18 cellular contexts compared by ENCODE assay signal in the genomic region with DNA sequence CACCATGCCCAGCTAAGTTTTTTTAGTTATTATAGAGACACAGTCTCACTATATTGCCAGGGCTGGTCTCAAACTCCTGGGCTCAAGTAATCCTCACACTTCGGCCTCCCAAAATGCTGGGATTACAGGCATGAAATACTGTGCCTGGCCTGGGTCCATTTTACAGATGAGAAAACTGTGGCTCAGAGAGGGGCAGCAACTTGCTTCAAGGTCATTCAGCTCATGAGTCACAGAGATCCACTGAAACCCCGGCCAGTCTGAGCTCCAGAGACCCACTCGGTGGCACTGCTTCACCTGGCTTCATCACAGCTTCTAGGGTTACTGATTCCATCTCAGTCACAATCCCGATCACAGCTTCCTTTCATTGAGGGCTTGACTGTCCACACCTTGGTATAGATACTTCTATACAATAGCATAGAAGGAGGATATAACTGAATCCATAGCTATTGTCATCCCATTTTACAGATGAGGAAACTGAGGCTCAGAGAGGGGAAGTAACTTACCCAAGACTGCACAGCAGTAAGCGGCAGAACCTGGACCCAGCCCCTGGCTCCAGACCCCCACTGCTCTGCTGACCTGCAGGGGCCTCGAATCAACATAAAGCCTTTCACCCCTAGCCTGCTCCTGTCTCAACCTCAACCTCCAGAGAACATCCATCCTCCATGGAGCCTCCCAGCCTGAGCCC. TPM values are rescaled to one million over a fixed set of nuclear protein-coding genes. Genes with fewer than 3 reads are reported as not detected.
A peak's percentile ranks its signal among the peaks of the same experiment; 100 is the strongest.
DNase-seq lines count a peak whose midpoint lies in the region; ATAC-seq, FAIRE-seq and TF ChIP-seq lines count a peak whose summit lies in the region.
"Had no signal": no experiment of that assay in that cellular context is flagged by ENCODE, and none has a peak within 500 bp of the region (broad histone marks: within the 10 kb centered on the region; RNA-seq: fewer than 3 reads in every experiment).

No MANE protein-coding gene starts in this region.

- H3K23me2 ChIP-seq in H1 (ENCODE audit: low read depth, low read length) = peaks cover 3% of the 10 kb centered on the region; the same call in 1 of the 2 replicates

- H3K79me1 ChIP-seq in IMR-90 (ENCODE audit: low read depth in 1 of 2, low read length in 2 of 2) (peaks cover 0 to 4% of the 10 kb centered on the region in 2 experiments; a peak in 2 of 4 replicates), H1 (ENCODE audit: low read depth, low read length) (no peaks in the 10 kb centered on the region)

- H3K4me2 ChIP-seq in IMR-90 (ENCODE audit: low read depth, low read length) (no peak overlapping the region), H1 (ENCODE audit: insufficient read depth in 1 of 2, low read depth in 2 of 2, low read length in 2 of 2) (no peak overlapping the region)

- H3K9me1 ChIP-seq in IMR-90 (ENCODE audit: insufficient read depth, low read length) = peaks cover 9% of the 10 kb centered on the region

- intact Hi-C loops in activated CD4-positive, alpha-beta T cell treated with anti-CD3 and anti-CD28 coated beads for 36 hours (cut with DNase I, micrococcal nuclease) = no loop called here
- intact Hi-C loops in IMR-90 (cut with micrococcal nuclease) = no loop called here

- H3K23ac ChIP-seq in IMR-90 (ENCODE audit: low read depth, low read length) = no peak overlapping the region
- no peak overlapping the region for H3K23ac ChIP-seq in H1 (ENCODE audit: insufficient read length)

- H2BK15ac ChIP-seq in IMR-90 (ENCODE audit: low read depth, low read length) (no peak overlapping the region), H1 (ENCODE audit: low read length) (no peak overlapping the region)

- POLR2A ChIA-PET in activated CD4-positive, alpha-beta T cell treated with anti-CD3 and anti-CD28 coated beads, Interleukin-2, amount 10 ng/mL, durations not matched to agents 7 days and 5 days (lab: Charles Lee) = no interaction called here
- POLR2A ChIA-PET in activated CD4-positive, alpha-beta T cell treated with anti-CD3 and anti-CD28 coated beads for 36 hours (lab: Charles Lee) = interaction anchor here (0.9 to 1.0 kb wide), 2 partner anchors 16 to 210 kb away, joined by 3 to 8 read pairs; no protein-coding TSS in a partner anchor
- POLR2A ChIA-PET in IMR-90 (lab: Charles Lee; ENCODE audit: unreplicated experiment) = no interaction called here
- POLR2A ChIA-PET in H1 (lab: Charles Lee; ENCODE audit: partially characterized antibody) = interaction anchor here (1.4 kb wide), 1 partner anchor 9 kb away, joined by 4 read pairs; no protein-coding TSS in a partner anchor

- ATAC-seq in activated CD4-positive, alpha-beta T cell treated with anti-CD3 and anti-CD28 coated beads for 36 hours = no peak
- no peak for ATAC-seq in IMR-90 (ENCODE audit: low read depth)
- no peak for ATAC-seq in stimulated activated effector memory CD8-positive, alpha-beta T cell treated with anti-CD3 and anti-CD28 coated beads, Interleukin-12 subunit alpha, Interleukin-12 subunit beta, amount 100 ng/mL, for 72 hours
- ATAC-seq: Right ventricle myocardium inferior had no signal

- H2AK5ac ChIP-seq in IMR-90 (ENCODE audit: low read depth, low read length) = peak overlapping the region; percentile 8; the same call in 1 of the 2 replicates
- H2AK5ac ChIP-seq in H1 (ENCODE audit: low read depth, low read length) = peak overlapping the region; percentile 24; the same call in 1 of the 2 replicates

- 90% methylated on average over 3 of the region's 6 CpGs; no CpG with 5 or more reads in 1 of the 2 experiments for WGBS in IMR-90 (ENCODE audit: extremely low coverage in 2 of 2, insufficient read length in 1 of 2), 2 experiments
- WGBS in H1 (ENCODE audit: extremely low coverage in 1 of 2, insufficient coverage in 1 of 2, insufficient read length in 1 of 2, insufficient replicate concordance in 2 of 2, low coverage in 1 of 2, low lambda C conversion rate in 2 of 2, missing lambda C conversion rate in 1 of 2), 2 experiments = 89% methylated on average over 6 of the region's 6 CpGs; no CpG with 5 or more reads in 1 of the 2 experiments

- H3K27ac ChIP-seq in IMR-90 (ENCODE audit: insufficient read depth, low read length) (no peak overlapping the region), H1 (ENCODE audit: low read depth, low read length) (no peak overlapping the region), substantia nigra (ENCODE audit: low read depth, low read length, poor library complexity, severe bottlenecking) (no peak overlapping the region)
- H3K27ac ChIP-seq: 22Rv1, KMS-11 had no signal

- CTCF ChIA-PET in activated CD4-positive, alpha-beta T cell treated with anti-CD3 and anti-CD28 coated beads, Interleukin-2, amount 10 ng/mL, durations not matched to agents 7 days and 5 days (lab: Charles Lee) = interaction anchor here (0.7 to 2.0 kb wide), 10 partner anchors 12 to 189 kb away, joined by 3 to 5 read pairs (median 4); a partner anchor contains a TSS
- CTCF ChIA-PET in activated CD4-positive, alpha-beta T cell treated with anti-CD3 and anti-CD28 coated beads for 36 hours (lab: Charles Lee) = interaction anchor here (0.6 to 2.6 kb wide), 7 partner anchors 17 to 724 kb away, joined by 3 to 11 read pairs (median 4); no protein-coding TSS in a partner anchor
- CTCF ChIA-PET in IMR-90 (lab: Yijun Ruan, JAX) = no interaction called here
- CTCF ChIA-PET in H1 (lab: Charles Lee; ENCODE audit: partially characterized antibody) = interaction anchor here (0.8 to 1.7 kb wide), 6 partner anchors 9 to 87 kb away, joined by 3 to 7 read pairs (median 3); no protein-coding TSS in a partner anchor

- no peak for TF ChIP-seq CTCF in IMR-90 (conservative IDR thresholded peaks at IDR 0.05; ENCODE audit: low read depth, low read length)
- no peak for TF ChIP-seq CTCF in H1 (IDR thresholded peaks at IDR 0.05; ENCODE audit: control extremely low read depth in 1 of 3, insufficient read depth in 1 of 3, low read depth in 1 of 3, low read length in 3 of 3)

- no peaks in the 10 kb centered on the region for H3K36me3 Mint-ChIP-seq in activated CD4-positive, alpha-beta T cell treated with anti-CD3 and anti-CD28 coated beads, Interleukin-2, amount 10 ng/mL, durations not matched to agents 7 days and 5 days (ENCODE audit: low read depth)
- no peaks in the 10 kb centered on the region for H3K36me3 Mint-ChIP-seq in activated CD4-positive, alpha-beta T cell treated with anti-CD3 and anti-CD28 coated beads for 36 hours (ENCODE audit: low read depth)
- no peaks in the 10 kb centered on the region for H3K36me3 Mint-ChIP-seq in stimulated activated effector memory CD8-positive, alpha-beta T cell treated with anti-CD3 and anti-CD28 coated beads, Interleukin-12 subunit alpha, Interleukin-12 subunit beta, amount 100 ng/mL, for 72 hours

- H3K4me1 ChIP-seq in IMR-90 (ENCODE audit: control insufficient read depth, insufficient read depth, low read length) = peaks cover 10% of the 10 kb centered on the region
- H3K4me1 ChIP-seq in H1 (replicated peaks in 1 of 4; ENCODE audit: control insufficient read depth in 3 of 4, insufficient read depth in 4 of 4, low read length in 3 of 4) = peaks cover 0 to 24% (median 9%) of the 10 kb centered on the region in 4 experiments; a peak in 5 of 7 replicates
- H3K4me1 ChIP-seq: BE2C had no signal

- H3K56ac ChIP-seq in IMR-90 (ENCODE audit: extremely low read depth, insufficient read depth, low read length) = no peak overlapping the region
- no peak overlapping the region for H3K56ac ChIP-seq in H1 (replicated peaks; ENCODE audit: insufficient read length, low read depth, low read length)

- H3K18ac ChIP-seq in IMR-90 (ENCODE audit: low read depth, low read length) (no peak overlapping the region), H1 (ENCODE audit: extremely low read depth, low read length) (no peak overlapping the region)

- H2BK12ac ChIP-seq in H1 (ENCODE audit: low read depth, low read length) = no peak overlapping the region; the same call in 1 of the 2 replicates

- H2AK9ac ChIP-seq in IMR-90 (replicated peaks; ENCODE audit: low read depth, low read length, poor library complexity) = no peak overlapping the region

- H2AFZ ChIP-seq in IMR-90 (replicated peaks; ENCODE audit: low read length, poor library complexity) (no peak overlapping the region), H1 (ENCODE audit: low read length) (no peak overlapping the region)

- TF ChIP-seq POLR2A in IMR-90 (IDR thresholded peaks at IDR 0.05; ENCODE audit: low read depth, low read length) (no peak), H1 (IDR thresholded peaks at IDR 0.05; ENCODE audit: control extremely low read depth in 1 of 2, low read depth in 2 of 2, low read length in 2 of 2) (no peak)

- H2BK120ac ChIP-seq in IMR-90 (ENCODE audit: low read depth, low read length) (peak overlapping the region; percentile 35; the same call in 1 of the 2 replicates), H1 (replicated peaks; ENCODE audit: low read depth, low read length) (no peak overlapping the region)

- H3K36me3 ChIP-seq in IMR-90 (ENCODE audit: control insufficient read depth, insufficient read depth, low read length) (no peaks in the 10 kb centered on the region), H1 (ENCODE audit: control insufficient read depth in 2 of 4, insufficient read depth in 4 of 4, low read length in 3 of 4) (no peaks in the 10 kb centered on the region)
- H3K36me3 ChIP-seq: BE2C had no signal

- no peak overlapping the region; a peak in 1 of 4 replicates for H4K8ac ChIP-seq in IMR-90 (ENCODE audit: low read depth in 2 of 2, low read length in 2 of 2)
- H4K8ac ChIP-seq in H1 (ENCODE audit: extremely low read depth, insufficient read depth, low read length) = peak overlapping the region; percentile 42; the same call in 1 of the 2 replicates

- in situ Hi-C loops in IMR-90 (cut with MboI; ENCODE audit: low sequenced_read_pairs) = no loop called here

- TF ChIP-seq EP300 in H1 (IDR thresholded peaks at IDR 0.05; ENCODE audit: borderline replicate concordance in 1 of 2, low read depth in 2 of 2, low read length in 2 of 2) = no peak

- H3K4ac ChIP-seq in IMR-90 (ENCODE audit: low read depth, low read length) (no peak overlapping the region; the same call in 1 of the 2 replicates), H1 (replicated peaks; ENCODE audit: insufficient read length, low read depth, low read length) (no peak overlapping the region)

- H4K91ac ChIP-seq in IMR-90 (ENCODE audit: insufficient read depth, low read depth, low read length) = 0 out of 2 replicates have a peak overlapping the region, but pooled peaks have one; percentile 61
- H4K91ac ChIP-seq in H1 (replicated peaks; ENCODE audit: insufficient read length, low read length) = no peak overlapping the region

- no peak for DNase-seq in activated CD4-positive, alpha-beta T cell treated with anti-CD3 and anti-CD28 coated beads, Interleukin-2, amount 10 ng/mL, durations not matched to agents 7 days and 5 days
- no peak for DNase-seq in activated CD4-positive, alpha-beta T cell treated with anti-CD3 and anti-CD28 coated beads for 36 hours
- DNase-seq in IMR-90 = no peak
- no peak for DNase-seq in H1 (ENCODE audit: low read depth in 1 of 2, low spot score in 2 of 2)
- DNase-seq in stimulated activated effector memory CD8-positive, alpha-beta T cell treated with anti-CD3 and anti-CD28 coated beads, Interleukin-12 subunit alpha, Interleukin-12 subunit beta, amount 100 ng/mL, for 72 hours (ENCODE audit: low spot score in 2 of 2) = no peak
- DNase-seq in substantia nigra (lab: John Stamatoyannopoulos, UW) = no peak
- no peak for DNase-seq in HT-29 (ENCODE audit: low spot score)
- DNase-seq in stimulated activated CD4-positive, alpha-beta T cell treated with anti-CD3 and anti-CD28 coated beads, Interleukin-15, amount 100 ng/mL, for 24 hours = no peak
- DNase-seq: BE2C, DND-41, GOT3, NCI-H1092 treated with DMSO at 0.1 percent for 48 hours, NCI-H2227 treated with DMSO at 0.1 percent for 48 hours, NCI-H524 treated with DMSO at 0.1 percent for 48 hours had no signal

- H3K9me3 ChIP-seq in IMR-90 (ENCODE audit: control insufficient read depth, insufficient read depth, low read length) (no peaks in the 10 kb centered on the region), H1 (ENCODE audit: insufficient read depth in 2 of 2, low read depth in 1 of 2, low read length in 1 of 2) (no peaks in the 10 kb centered on the region)
- H3K9me3 ChIP-seq: BE2C had no signal

- H3K4me3 ChIP-seq in IMR-90 (ENCODE audit: insufficient read depth, low read depth, low read length) (no peak overlapping the region), H1 (ENCODE audit: extremely low read depth in 1 of 4, insufficient read depth in 2 of 4, low read depth in 3 of 4, low read length in 4 of 4) (no peak overlapping the region)

- H2BK5ac ChIP-seq in IMR-90 (ENCODE audit: low read depth, low read length, poor library complexity, severe bottlenecking) (no peak overlapping the region), H1 (ENCODE audit: low read depth, low read length) (no peak overlapping the region)

- H3K27ac Mint-ChIP-seq in activated CD4-positive, alpha-beta T cell treated with anti-CD3 and anti-CD28 coated beads, Interleukin-2, amount 10 ng/mL, durations not matched to agents 7 days and 5 days = peak overlapping the region; percentile 65
- H3K27ac Mint-ChIP-seq in activated CD4-positive, alpha-beta T cell treated with anti-CD3 and anti-CD28 coated beads for 36 hours = no peak overlapping the region
- peak overlapping the region; percentile 87 for H3K27ac Mint-ChIP-seq in stimulated activated effector memory CD8-positive, alpha-beta T cell treated with anti-CD3 and anti-CD28 coated beads, Interleukin-12 subunit alpha, Interleukin-12 subunit beta, amount 100 ng/mL, for 72 hours

- H3K4me3 Mint-ChIP-seq in activated CD4-positive, alpha-beta T cell treated with anti-CD3 and anti-CD28 coated beads, Interleukin-2, amount 10 ng/mL, durations not matched to agents 7 days and 5 days = no peak overlapping the region
- no peak overlapping the region for H3K4me3 Mint-ChIP-seq in activated CD4-positive, alpha-beta T cell treated with anti-CD3 and anti-CD28 coated beads for 36 hours
- no peak overlapping the region for H3K4me3 Mint-ChIP-seq in stimulated activated effector memory CD8-positive, alpha-beta T cell treated with anti-CD3 and anti-CD28 coated beads, Interleukin-12 subunit alpha, Interleukin-12 subunit beta, amount 100 ng/mL, for 72 hours

- no peak overlapping the region for H4K5ac ChIP-seq in IMR-90 (ENCODE audit: low read depth, low read length)
- no peak overlapping the region for H4K5ac ChIP-seq in H1 (ENCODE audit: insufficient read length, low read depth, low read length)

- no peaks in the 10 kb centered on the region; the same call in 1 of the 2 replicates for H3K27me3 ChIP-seq in IMR-90 (ENCODE audit: control insufficient read depth, insufficient read depth, low read length)
- H3K27me3 ChIP-seq in H1 (replicated peaks in 1 of 4; ENCODE audit: control insufficient read depth in 3 of 4, extremely low read depth in 1 of 4, insufficient read depth in 3 of 4, low read length in 3 of 4) = peaks cover 0 to 2% (median 1%) of the 10 kb centered on the region in 4 experiments; a peak in 3 of 7 replicates
- H3K27me3 ChIP-seq: BE2C had no signal

- FAIRE-seq in H1 (lab: Jason Lieb, UNC) = no peak
- FAIRE-seq: G401.6 had no signal

- no TSS peak for BruUV-seq in IMR-90 (replicated peaks; lab: Mats Ljungman, UMichigan)

- peaks cover 3% of the 10 kb centered on the region for H3K4me1 Mint-ChIP-seq in activated CD4-positive, alpha-beta T cell treated with anti-CD3 and anti-CD28 coated beads, Interleukin-2, amount 10 ng/mL, durations not matched to agents 7 days and 5 days
- peaks cover 47% of the 10 kb centered on the region for H3K4me1 Mint-ChIP-seq in activated CD4-positive, alpha-beta T cell treated with anti-CD3 and anti-CD28 coated beads for 36 hours
- H3K4me1 Mint-ChIP-seq in stimulated activated effector memory CD8-positive, alpha-beta T cell treated with anti-CD3 and anti-CD28 coated beads, Interleukin-12 subunit alpha, Interleukin-12 subunit beta, amount 100 ng/mL, for 72 hours = peaks cover 25% of the 10 kb centered on the region

- peak overlapping the region; percentile 23 for H2BK20ac ChIP-seq in IMR-90 (ENCODE audit: low read depth, low read length)
- no peak overlapping the region for H2BK20ac ChIP-seq in H1 (ENCODE audit: low read length)

- H3K14ac ChIP-seq in IMR-90 (replicated peaks; ENCODE audit: low read depth, low read length) (no peak overlapping the region), H1 (ENCODE audit: insufficient read length) (no peak overlapping the region)

- no peaks in the 10 kb centered on the region for H4K20me1 ChIP-seq in IMR-90 (ENCODE audit: insufficient read depth, low read length)
- H4K20me1 ChIP-seq in H1 (replicated peaks in 1 of 2; ENCODE audit: control insufficient read depth in 1 of 2, insufficient read depth in 2 of 2, low read length in 2 of 2) = no peaks in the 10 kb centered on the region

- H3K79me2 ChIP-seq in H1 (ENCODE audit: control insufficient read depth in 1 of 2, insufficient read depth in 2 of 2, low read length in 2 of 2) = no peaks in the 10 kb centered on the region

- dilution Hi-C loops in IMR-90 (cut with HindIII; ENCODE audit: low sequenced_read_pairs, unreplicated experiment) = no loop called here

- H3K27me3 Mint-ChIP-seq in activated CD4-positive, alpha-beta T cell treated with anti-CD3 and anti-CD28 coated beads, Interleukin-2, amount 10 ng/mL, durations not matched to agents 7 days and 5 days = no peaks in the 10 kb centered on the region
- no peaks in the 10 kb centered on the region for H3K27me3 Mint-ChIP-seq in activated CD4-positive, alpha-beta T cell treated with anti-CD3 and anti-CD28 coated beads for 36 hours

- no peak overlapping the region for H3K9ac ChIP-seq in IMR-90 (ENCODE audit: low read depth, low read length)
- H3K9ac ChIP-seq in H1 (replicated peaks in 1 of 4; ENCODE audit: extremely low read depth in 1 of 4, low read depth in 3 of 4, low read length in 3 of 4) = no peak overlapping the region
- H3K9ac ChIP-seq: KMS-11 had no signal

- no peaks in the 10 kb centered on the region for H3K9me3 Mint-ChIP-seq in activated CD4-positive, alpha-beta T cell treated with anti-CD3 and anti-CD28 coated beads, Interleukin-2, amount 10 ng/mL, durations not matched to agents 7 days and 5 days
- no peaks in the 10 kb centered on the region for H3K9me3 Mint-ChIP-seq in activated CD4-positive, alpha-beta T cell treated with anti-CD3 and anti-CD28 coated beads for 36 hours (ENCODE audit: low read depth)
- H3K9me3 Mint-ChIP-seq in stimulated activated effector memory CD8-positive, alpha-beta T cell treated with anti-CD3 and anti-CD28 coated beads, Interleukin-12 subunit alpha, Interleukin-12 subunit beta, amount 100 ng/mL, for 72 hours = no peaks in the 10 kb centered on the region

- TF ChIP-seq RAD21 in IMR-90 (IDR thresholded peaks at IDR 0.05; ENCODE audit: low read length) (no peak), H1 (IDR thresholded peaks at IDR 0.05 in 1 of 2, conservative IDR thresholded peaks at IDR 0.05 in 1 of 2; ENCODE audit: low read depth in 2 of 2, low read length in 2 of 2) (no peak)

RNA-seq across cellular contexts. Expression of a gene that starts 11.8 kb away (rescaled TPM):
- 10 to 100 TPM; 26.1 to 27.4 TPM for total RNA-seq in activated CD4-positive, alpha-beta T cell treated with anti-CD3 and anti-CD28 coated beads, Interleukin-2, amount 10 ng/mL, durations not matched to agents 7 days and 5 days
- 10 to 100 TPM; 17.3 to 22.0 TPM for total RNA-seq in activated CD4-positive, alpha-beta T cell treated with anti-CD3 and anti-CD28 coated beads for 36 hours
- 4.7 and 5.6 TPM in 2 replicates for total RNA-seq in IMR-90 (2012; rRNA removed)
- 13.3 and 16.6 TPM in 2 replicates for polyA plus RNA-seq in IMR-90 (2012; rRNA removed)
- polyA plus RNA-seq in IMR-90 (2012; cell fraction: cytosol; rRNA removed) = 11.4 and 18.6 TPM in 2 replicates
- 34.9 and 65.6 TPM in 2 replicates for polyA plus RNA-seq in IMR-90 (2012; cell fraction: nucleus; rRNA removed; ENCODE audit: low replicate concordance)
- 23.5 and 23.7 TPM in 2 replicates for total RNA-seq in H1 (2021; fragmentation: NEBNext Ultra II Directional; extraction: Animal tissue kit (Norgen Biotek cat#: 25700))
- polyA plus RNA-seq in H1 (2011; rRNA removed) = 15.3 and 24.9 TPM in 2 replicates
- 11.7 TPM for polyA plus RNA-seq in H1 (2011; cell fraction: cytosol; rRNA removed)
- 37.7 TPM for polyA plus RNA-seq in H1 (2011; cell fraction: nucleus; rRNA removed)
- 18.6 to 23.1 TPM (median 21.2 TPM) in 4 replicates for polyA plus RNA-seq in H1 (2012, experiment 1 of 2)
- 15.5 TPM for polyA plus RNA-seq in H1 (2012, experiment 2 of 2)
- polyA plus RNA-seq in H1 (2013, experiment 1 of 2) = 16.7 TPM
- 18.6 TPM for polyA plus RNA-seq in H1 (2013, experiment 2 of 2)
- polyA minus RNA-seq in H1 (2011; rRNA and poly(A)+ RNA removed) = 8.1 and 8.9 TPM in 2 replicates
- 14.1 TPM for polyA minus RNA-seq in H1 (2011; cell fraction: cytosol; rRNA and poly(A)+ RNA removed)
- 14.4 TPM for polyA minus RNA-seq in H1 (2011; cell fraction: nucleus; rRNA and poly(A)+ RNA removed)
- total RNA-seq in HT-29 (2014; rRNA removed; shearing (Covaris generic)) = 41.8 and 42.9 TPM in 2 replicates

Comparison
In these comparisons a context has a peak if more than half of its experiments do, and no peak if none do; other contexts are left out.
1. POLR2A ChIA-PET loops: an anchor here in activated CD4-positive, alpha-beta T cell treated with anti-CD3 and anti-CD28 coated beads for 36 hours (0.9 to 1.0 kb wide) and H1 (1.4 kb wide); none called in activated CD4-positive, alpha-beta T cell treated with anti-CD3 and anti-CD28 coated beads, Interleukin-2, amount 10 ng/mL, durations not matched to agents 7 days and 5 days and IMR-90.